ENCODE assay signal across 11 cellular contexts in genomic region chr5:9187614-9188013, GRCh38.
"Had no signal": no experiment of that assay in that cellular context is flagged by ENCODE, and none has a peak within 500 bp of the region (broad histone marks: within the 10 kb centered on the region; RNA-seq: fewer than 3 reads in every experiment).

No MANE protein-coding gene starts in this region.

- H3K79me2 ChIP-seq: parathyroid adenoma had no signal

- H3K4me1 ChIP-seq: esophagus squamous epithelium, heart left ventricle, left ventricle myocardium inferior, parathyroid adenoma, tibial artery, uterus had no signal

- H3K4me3 ChIP-seq: esophagus squamous epithelium, heart left ventricle, left ventricle myocardium inferior, tibial artery, uterus had no signal

- H3K27ac ChIP-seq: esophagus squamous epithelium, heart left ventricle, left ventricle myocardium inferior, parathyroid adenoma, tibial artery, uterus had no signal

- ATAC-seq: activated CD8-positive, alpha-beta memory T cell treated with anti-CD3 and anti-CD28 coated beads, Interleukin-2, amount 10 ng/mL, durations not matched to agents 7 days and 5 days had no signal

- H3K36me3 ChIP-seq: left ventricle myocardium inferior, tibial artery, uterus had no signal

- DNase-seq: activated CD4-positive, CD25-positive, alpha-beta regulatory T cell; activated CD8-positive, alpha-beta memory T cell treated with anti-CD3 and anti-CD28 coated beads, Interleukin-2, amount 10 ng/mL, durations not matched to agents 7 days and 5 days; activated effector memory CD4-positive, alpha-beta T cell treated with anti-CD3 and anti-CD28 coated beads, Interleukin-2, amount 50 U/mL, for 16 hours; activated T-cell treated with anti-CD3 and anti-CD28 coated beads, Interleukin-2, amount 50 U/mL, for 24 hours; esophagus squamous epithelium; heart left ventricle; islet precursor cell; left ventricle myocardium inferior; tibial artery; uterus had no signal

- H3K9me3 ChIP-seq: esophagus squamous epithelium, heart left ventricle, left ventricle myocardium inferior, tibial artery, uterus had no signal

- H3K9ac ChIP-seq: parathyroid adenoma had no signal

- H3K27me3 ChIP-seq: esophagus squamous epithelium, heart left ventricle, tibial artery, uterus had no signal

- H2AFZ ChIP-seq: parathyroid adenoma had no signal
